In the genomic region with DNA sequence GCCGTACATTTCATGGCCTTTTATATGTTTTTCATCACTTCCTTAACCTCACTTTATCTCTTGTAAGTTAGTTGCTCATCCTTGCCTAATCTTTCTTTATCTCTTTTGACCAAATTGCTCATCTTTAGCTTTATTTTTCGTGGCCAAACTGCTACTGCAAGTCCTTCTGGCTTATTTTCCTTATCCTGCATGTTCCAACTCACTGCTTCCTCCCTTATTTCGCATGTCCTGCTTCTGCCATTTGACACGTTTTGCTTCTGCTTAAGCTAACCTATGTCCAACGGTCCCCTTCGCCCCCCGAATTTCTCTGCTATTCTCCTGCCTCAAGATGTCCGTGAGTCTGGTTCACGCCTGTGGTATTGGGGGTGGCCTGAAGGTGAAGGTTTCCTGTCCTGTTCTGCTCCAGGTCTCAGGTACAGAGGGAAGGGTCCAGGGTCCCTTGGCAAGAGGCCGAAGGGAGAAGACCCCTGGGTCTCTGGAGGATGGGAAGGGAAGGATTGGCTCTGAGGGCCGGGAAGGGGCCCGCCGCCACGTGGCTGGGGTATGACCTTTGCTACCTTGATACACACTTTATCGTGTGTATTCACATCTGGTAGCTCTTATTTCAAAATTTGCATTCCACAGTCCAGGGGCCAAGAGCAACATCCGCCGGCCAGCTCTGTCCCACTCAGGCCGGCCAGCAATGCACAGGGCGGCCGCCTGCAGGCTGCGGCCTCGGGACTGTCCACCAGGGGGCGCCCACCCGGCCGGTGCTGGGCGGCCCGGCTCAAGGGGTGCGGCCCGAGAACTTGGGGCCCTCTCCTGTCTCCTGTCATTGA, we compare ENCODE assay signal across 1 cellular context.
TF ChIP-seq lines count a peak whose summit lies in the region.

No MANE protein-coding gene starts in this region.

TF ChIP-seq in K562, 482 proteins besides CTCF, POLR2A, EP300 and RAD21 (continued from another document and continues in another):
- TF ChIP-seq, protein P1, sequence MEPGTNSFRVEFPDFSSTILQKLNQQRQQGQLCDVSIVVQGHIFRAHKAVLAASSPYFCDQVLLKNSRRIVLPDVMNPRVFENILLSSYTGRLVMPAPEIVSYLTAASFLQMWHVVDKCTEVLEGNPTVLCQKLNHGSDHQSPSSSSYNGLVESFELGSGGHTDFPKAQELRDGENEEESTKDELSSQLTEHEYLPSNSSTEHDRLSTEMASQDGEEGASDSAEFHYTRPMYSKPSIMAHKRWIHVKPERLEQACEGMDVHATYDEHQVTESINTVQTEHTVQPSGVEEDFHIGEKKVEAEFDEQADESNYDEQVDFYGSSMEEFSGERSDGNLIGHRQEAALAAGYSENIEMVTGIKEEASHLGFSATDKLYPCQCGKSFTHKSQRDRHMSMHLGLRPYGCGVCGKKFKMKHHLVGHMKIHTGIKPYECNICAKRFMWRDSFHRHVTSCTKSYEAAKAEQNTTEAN (CRISPR knock-in tag; IDR thresholded peaks at IDR 0.05): peak; percentile 61
- TF ChIP-seq TCF7L2 (IDR thresholded peaks at IDR 0.05; ENCODE audit: low read depth, low read length): no peak
- no peak for TF ChIP-seq TSC22D4 (tag; IDR thresholded peaks at IDR 0.05)
- TF ChIP-seq ZNF395 (CRISPR knock-in tag; IDR thresholded peaks at IDR 0.05): 0 out of 2 replicates have a peak, but pooled peaks have one; percentile 25
- no peak for TF ChIP-seq HNRNPH1 (optimal IDR thresholded peaks at IDR 0.05; ENCODE audit: low read depth, low read length)
- TF ChIP-seq FOXP1 (CRISPR knock-in tag; IDR thresholded peaks at IDR 0.05): peak; percentile 43; the same call in 1 of the 2 replicates
- 0 out of 2 replicates have a peak, but pooled peaks have one; percentile 14 for TF ChIP-seq KLF1 (tag; IDR thresholded peaks at IDR 0.05)
- no peak for TF ChIP-seq NR3C1 (CRISPR knock-in tag; IDR thresholded peaks at IDR 0.05)
- no peak for TF ChIP-seq TAF9B (IDR thresholded peaks at IDR 0.05; ENCODE audit: partially characterized antibody)
- TF ChIP-seq ZNF140 (CRISPR knock-in tag; IDR thresholded peaks at IDR 0.05): no peak
- TF ChIP-seq U2AF1 (optimal IDR thresholded peaks at IDR 0.05; ENCODE audit: low read depth, low read length): no peak
- TF ChIP-seq, protein P2, sequence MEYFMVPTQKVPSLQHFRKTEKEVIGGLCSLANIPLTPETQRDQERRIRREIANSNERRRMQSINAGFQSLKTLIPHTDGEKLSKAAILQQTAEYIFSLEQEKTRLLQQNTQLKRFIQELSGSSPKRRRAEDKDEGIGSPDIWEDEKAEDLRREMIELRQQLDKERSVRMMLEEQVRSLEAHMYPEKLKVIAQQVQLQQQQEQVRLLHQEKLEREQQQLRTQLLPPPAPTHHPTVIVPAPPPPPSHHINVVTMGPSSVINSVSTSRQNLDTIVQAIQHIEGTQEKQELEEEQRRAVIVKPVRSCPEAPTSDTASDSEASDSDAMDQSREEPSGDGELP (CRISPR knock-in tag; IDR thresholded peaks at IDR 0.05; ENCODE audit: borderline replicate concordance): peak; percentile 77; the same call in 1 of the 2 replicates
- TF ChIP-seq SNRNP70 (optimal IDR thresholded peaks at IDR 0.05; ENCODE audit: low read depth, low read length): no peak
- TF ChIP-seq CBX3 (IDR thresholded peaks at IDR 0.05; ENCODE audit: borderline replicate concordance in 1 of 2, low read length in 2 of 2): no peak; a peak in 1 of 3 replicates
- peak; percentile 95 for TF ChIP-seq CEBPG (CRISPR knock-in tag; IDR thresholded peaks at IDR 0.05)
- TF ChIP-seq CEBPG (tag; conservative IDR thresholded peaks at IDR 0.05 in 1 of 2, IDR thresholded peaks at IDR 0.05 in 1 of 2): peak; percentile 82 to 94
- TF ChIP-seq ZNF740 (CRISPR knock-in tag; IDR thresholded peaks at IDR 0.05): no peak
- TF ChIP-seq ZNF740 (tag; IDR thresholded peaks at IDR 0.05): no peak
- TF ChIP-seq EZH2 (IDR thresholded peaks at IDR 0.05; ENCODE audit: borderline replicate concordance, low read depth, low read length): no peak
- peak; percentile 83 for TF ChIP-seq TBP (optimal IDR thresholded peaks at IDR 0.05; ENCODE audit: low read depth, low read length)
- no peak for TF ChIP-seq ELK1 (CRISPR knock-in tag; IDR thresholded peaks at IDR 0.05)
- TF ChIP-seq HDAC3 (IDR thresholded peaks at IDR 0.05; ENCODE audit: borderline replicate concordance, partially characterized antibody): peak; percentile 81
- no peak for TF ChIP-seq E2F4 (CRISPR knock-in tag; IDR thresholded peaks at IDR 0.05; ENCODE audit: low read depth)
- TF ChIP-seq, protein P3, sequence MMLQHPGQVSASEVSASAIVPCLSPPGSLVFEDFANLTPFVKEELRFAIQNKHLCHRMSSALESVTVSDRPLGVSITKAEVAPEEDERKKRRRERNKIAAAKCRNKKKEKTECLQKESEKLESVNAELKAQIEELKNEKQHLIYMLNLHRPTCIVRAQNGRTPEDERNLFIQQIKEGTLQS (IDR thresholded peaks at IDR 0.05): peak; percentile 89
- TF ChIP-seq, protein P3 (CRISPR knock-in tag; conservative IDR thresholded peaks at IDR 0.05): no peak
- TF ChIP-seq SAP30 (IDR thresholded peaks at IDR 0.05; ENCODE audit: borderline replicate concordance, insufficient read depth, low read depth, low read length, poor library complexity, severe bottlenecking): no peak
- TF ChIP-seq, protein P4, sequence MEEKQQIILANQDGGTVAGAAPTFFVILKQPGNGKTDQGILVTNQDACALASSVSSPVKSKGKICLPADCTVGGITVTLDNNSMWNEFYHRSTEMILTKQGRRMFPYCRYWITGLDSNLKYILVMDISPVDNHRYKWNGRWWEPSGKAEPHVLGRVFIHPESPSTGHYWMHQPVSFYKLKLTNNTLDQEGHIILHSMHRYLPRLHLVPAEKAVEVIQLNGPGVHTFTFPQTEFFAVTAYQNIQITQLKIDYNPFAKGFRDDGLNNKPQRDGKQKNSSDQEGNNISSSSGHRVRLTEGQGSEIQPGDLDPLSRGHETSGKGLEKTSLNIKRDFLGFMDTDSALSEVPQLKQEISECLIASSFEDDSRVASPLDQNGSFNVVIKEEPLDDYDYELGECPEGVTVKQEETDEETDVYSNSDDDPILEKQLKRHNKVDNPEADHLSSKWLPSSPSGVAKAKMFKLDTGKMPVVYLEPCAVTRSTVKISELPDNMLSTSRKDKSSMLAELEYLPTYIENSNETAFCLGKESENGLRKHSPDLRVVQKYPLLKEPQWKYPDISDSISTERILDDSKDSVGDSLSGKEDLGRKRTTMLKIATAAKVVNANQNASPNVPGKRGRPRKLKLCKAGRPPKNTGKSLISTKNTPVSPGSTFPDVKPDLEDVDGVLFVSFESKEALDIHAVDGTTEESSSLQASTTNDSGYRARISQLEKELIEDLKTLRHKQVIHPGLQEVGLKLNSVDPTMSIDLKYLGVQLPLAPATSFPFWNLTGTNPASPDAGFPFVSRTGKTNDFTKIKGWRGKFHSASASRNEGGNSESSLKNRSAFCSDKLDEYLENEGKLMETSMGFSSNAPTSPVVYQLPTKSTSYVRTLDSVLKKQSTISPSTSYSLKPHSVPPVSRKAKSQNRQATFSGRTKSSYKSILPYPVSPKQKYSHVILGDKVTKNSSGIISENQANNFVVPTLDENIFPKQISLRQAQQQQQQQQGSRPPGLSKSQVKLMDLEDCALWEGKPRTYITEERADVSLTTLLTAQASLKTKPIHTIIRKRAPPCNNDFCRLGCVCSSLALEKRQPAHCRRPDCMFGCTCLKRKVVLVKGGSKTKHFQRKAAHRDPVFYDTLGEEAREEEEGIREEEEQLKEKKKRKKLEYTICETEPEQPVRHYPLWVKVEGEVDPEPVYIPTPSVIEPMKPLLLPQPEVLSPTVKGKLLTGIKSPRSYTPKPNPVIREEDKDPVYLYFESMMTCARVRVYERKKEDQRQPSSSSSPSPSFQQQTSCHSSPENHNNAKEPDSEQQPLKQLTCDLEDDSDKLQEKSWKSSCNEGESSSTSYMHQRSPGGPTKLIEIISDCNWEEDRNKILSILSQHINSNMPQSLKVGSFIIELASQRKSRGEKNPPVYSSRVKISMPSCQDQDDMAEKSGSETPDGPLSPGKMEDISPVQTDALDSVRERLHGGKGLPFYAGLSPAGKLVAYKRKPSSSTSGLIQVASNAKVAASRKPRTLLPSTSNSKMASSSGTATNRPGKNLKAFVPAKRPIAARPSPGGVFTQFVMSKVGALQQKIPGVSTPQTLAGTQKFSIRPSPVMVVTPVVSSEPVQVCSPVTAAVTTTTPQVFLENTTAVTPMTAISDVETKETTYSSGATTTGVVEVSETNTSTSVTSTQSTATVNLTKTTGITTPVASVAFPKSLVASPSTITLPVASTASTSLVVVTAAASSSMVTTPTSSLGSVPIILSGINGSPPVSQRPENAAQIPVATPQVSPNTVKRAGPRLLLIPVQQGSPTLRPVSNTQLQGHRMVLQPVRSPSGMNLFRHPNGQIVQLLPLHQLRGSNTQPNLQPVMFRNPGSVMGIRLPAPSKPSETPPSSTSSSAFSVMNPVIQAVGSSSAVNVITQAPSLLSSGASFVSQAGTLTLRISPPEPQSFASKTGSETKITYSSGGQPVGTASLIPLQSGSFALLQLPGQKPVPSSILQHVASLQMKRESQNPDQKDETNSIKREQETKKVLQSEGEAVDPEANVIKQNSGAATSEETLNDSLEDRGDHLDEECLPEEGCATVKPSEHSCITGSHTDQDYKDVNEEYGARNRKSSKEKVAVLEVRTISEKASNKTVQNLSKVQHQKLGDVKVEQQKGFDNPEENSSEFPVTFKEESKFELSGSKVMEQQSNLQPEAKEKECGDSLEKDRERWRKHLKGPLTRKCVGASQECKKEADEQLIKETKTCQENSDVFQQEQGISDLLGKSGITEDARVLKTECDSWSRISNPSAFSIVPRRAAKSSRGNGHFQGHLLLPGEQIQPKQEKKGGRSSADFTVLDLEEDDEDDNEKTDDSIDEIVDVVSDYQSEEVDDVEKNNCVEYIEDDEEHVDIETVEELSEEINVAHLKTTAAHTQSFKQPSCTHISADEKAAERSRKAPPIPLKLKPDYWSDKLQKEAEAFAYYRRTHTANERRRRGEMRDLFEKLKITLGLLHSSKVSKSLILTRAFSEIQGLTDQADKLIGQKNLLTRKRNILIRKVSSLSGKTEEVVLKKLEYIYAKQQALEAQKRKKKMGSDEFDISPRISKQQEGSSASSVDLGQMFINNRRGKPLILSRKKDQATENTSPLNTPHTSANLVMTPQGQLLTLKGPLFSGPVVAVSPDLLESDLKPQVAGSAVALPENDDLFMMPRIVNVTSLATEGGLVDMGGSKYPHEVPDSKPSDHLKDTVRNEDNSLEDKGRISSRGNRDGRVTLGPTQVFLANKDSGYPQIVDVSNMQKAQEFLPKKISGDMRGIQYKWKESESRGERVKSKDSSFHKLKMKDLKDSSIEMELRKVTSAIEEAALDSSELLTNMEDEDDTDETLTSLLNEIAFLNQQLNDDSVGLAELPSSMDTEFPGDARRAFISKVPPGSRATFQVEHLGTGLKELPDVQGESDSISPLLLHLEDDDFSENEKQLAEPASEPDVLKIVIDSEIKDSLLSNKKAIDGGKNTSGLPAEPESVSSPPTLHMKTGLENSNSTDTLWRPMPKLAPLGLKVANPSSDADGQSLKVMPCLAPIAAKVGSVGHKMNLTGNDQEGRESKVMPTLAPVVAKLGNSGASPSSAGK (IDR thresholded peaks at IDR 0.05): peak; percentile 90
- no peak for TF ChIP-seq ZNF780A (CRISPR knock-in tag; IDR thresholded peaks at IDR 0.05)
- TF ChIP-seq RHOXF2B (CRISPR knock-in tag; conservative IDR thresholded peaks at IDR 0.05): no peak
- TF ChIP-seq USF1 (CRISPR knock-in tag; IDR thresholded peaks at IDR 0.05): peak; percentile 47; the same call in 1 of the 2 replicates
- TF ChIP-seq TARDBP (IDR thresholded peaks at IDR 0.05): peak; percentile 79
- no peak for TF ChIP-seq MCM5 (IDR thresholded peaks at IDR 0.05; ENCODE audit: low read depth)
- no peak for TF ChIP-seq ZC3H4 (CRISPR knock-in tag; IDR thresholded peaks at IDR 0.05; ENCODE audit: borderline replicate concordance)
